In the genomic region with DNA sequence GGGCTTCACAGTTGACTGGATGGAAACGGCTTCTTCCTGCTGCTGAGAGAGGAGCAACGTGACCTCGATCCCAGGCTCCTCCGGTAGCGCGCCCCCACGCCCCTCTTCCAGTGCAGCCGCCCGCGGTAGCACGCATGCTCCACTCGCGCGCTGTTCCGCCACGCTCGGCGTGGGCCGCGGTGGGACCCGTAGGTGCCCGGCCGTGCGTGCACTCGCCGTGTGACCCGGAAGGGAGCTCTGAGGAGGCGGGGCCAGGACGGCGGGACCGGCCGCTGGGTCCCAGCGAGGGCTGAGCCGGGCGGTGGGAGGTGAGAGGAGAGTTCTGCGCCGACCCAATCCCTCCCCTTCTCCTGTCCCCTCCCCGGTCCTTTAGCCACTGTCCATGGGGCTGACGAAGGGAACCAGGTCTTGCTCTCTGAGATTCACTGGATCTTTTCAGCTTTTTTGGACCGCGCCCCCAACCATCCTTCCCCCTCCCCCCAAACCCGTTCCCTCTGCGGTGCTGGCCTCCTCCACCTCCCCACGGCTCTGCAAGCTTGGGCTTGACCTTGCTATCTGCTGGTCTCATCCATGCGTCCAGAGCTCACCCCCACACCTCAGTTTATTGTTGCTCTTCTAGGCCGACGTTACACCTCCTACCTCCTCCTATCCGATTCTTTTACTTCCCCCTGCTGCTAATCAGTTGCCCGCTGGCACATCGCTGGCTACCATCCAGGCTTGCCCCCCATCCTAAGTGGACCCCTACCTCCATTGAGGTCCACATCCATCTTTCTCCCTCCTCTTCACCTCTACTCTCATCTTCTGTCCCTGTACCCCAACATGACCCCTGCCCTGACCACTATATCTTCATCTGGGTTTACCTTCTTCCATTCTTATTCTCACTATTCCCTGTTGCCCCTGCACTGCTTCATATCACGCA, we compare ENCODE assay signal across 8 cellular contexts. TPM values are rescaled to one million over a fixed set of nuclear protein-coding genes. Genes with fewer than 3 reads are reported as not detected.
DNase-seq lines count a peak whose midpoint lies in the region; ATAC-seq and TF ChIP-seq lines count a peak whose summit lies in the region.

A gene (plus strand): TSS at position 255 of the 919 bp plus-strand sequence. CDS start 2,115 bp downstream, outside the sequence.

- TF ChIP-seq CTCF in glutamatergic neuron (IDR thresholded peaks at IDR 0.05; ENCODE audit: partially characterized antibody, unreplicated experiment) (no peak), osteocyte (IDR thresholded peaks at IDR 0.05) (no peak)

- peaks cover 11% of the 10 kb centered on the region for H3K36me3 Mint-ChIP-seq in activated naive CD8-positive, alpha-beta T cell treated with anti-CD3 and anti-CD28 coated beads for 36 hours
- peaks cover 11% of the 10 kb centered on the region for H3K36me3 Mint-ChIP-seq in glutamatergic neuron (ENCODE audit: unreplicated experiment)
- peaks cover 17% of the 10 kb centered on the region for H3K36me3 Mint-ChIP-seq in osteocyte (ENCODE audit: unreplicated experiment)

- H3K27ac ChIP-seq in temporal lobe (ENCODE audit: low read depth, low read length) = peak within 1 kb of the TSS; percentile 63

- ATAC-seq in GM21717 (IDR thresholded peaks at IDR 0.05; ENCODE audit: unreplicated experiment) = peak; percentile 78

- H3K27me3 Mint-ChIP-seq in activated naive CD8-positive, alpha-beta T cell treated with anti-CD3 and anti-CD28 coated beads for 36 hours = no peaks in the 10 kb centered on the region
- H3K27me3 Mint-ChIP-seq in glutamatergic neuron (ENCODE audit: unreplicated experiment) (peaks cover 13% of the 10 kb centered on the region), osteocyte (ENCODE audit: unreplicated experiment) (no peaks in the 10 kb centered on the region)

- peak within 1 kb of the TSS; percentile 97 for H3K4me3 Mint-ChIP-seq in activated naive CD8-positive, alpha-beta T cell treated with anti-CD3 and anti-CD28 coated beads for 36 hours
- peak within 1 kb of the TSS; percentile 96 for H3K4me3 Mint-ChIP-seq in glutamatergic neuron (ENCODE audit: unreplicated experiment)
- peak within 1 kb of the TSS; percentile 93 for H3K4me3 Mint-ChIP-seq in osteocyte (ENCODE audit: unreplicated experiment)

- H3K27ac Mint-ChIP-seq in activated naive CD8-positive, alpha-beta T cell treated with anti-CD3 and anti-CD28 coated beads for 36 hours = peak within 1 kb of the TSS; percentile 87
- H3K27ac Mint-ChIP-seq in glutamatergic neuron (ENCODE audit: unreplicated experiment) (peak within 1 kb of the TSS; percentile 71), osteocyte (ENCODE audit: unreplicated experiment) (peak within 1 kb of the TSS; percentile 90)

- no peaks in the 10 kb centered on the region for H3K9me3 Mint-ChIP-seq in activated naive CD8-positive, alpha-beta T cell treated with anti-CD3 and anti-CD28 coated beads for 36 hours
- peaks cover 2% of the 10 kb centered on the region for H3K9me3 Mint-ChIP-seq in glutamatergic neuron (ENCODE audit: unreplicated experiment)
- no peaks in the 10 kb centered on the region for H3K9me3 Mint-ChIP-seq in osteocyte (ENCODE audit: unreplicated experiment)

- peaks cover 40% of the 10 kb centered on the region for H3K4me1 Mint-ChIP-seq in activated naive CD8-positive, alpha-beta T cell treated with anti-CD3 and anti-CD28 coated beads for 36 hours
- H3K4me1 Mint-ChIP-seq in glutamatergic neuron (ENCODE audit: low read depth, unreplicated experiment) (peaks cover 13% of the 10 kb centered on the region), osteocyte (ENCODE audit: unreplicated experiment) (peaks cover 27% of the 10 kb centered on the region)

- DNase-seq in EH (ENCODE audit: low read depth) (peak; percentile 74), Kasumi-1 (lab: John Stamatoyannopoulos, UW) (peak; percentile 51 to 67), SKM-1 treated with dmso at 0.1 percent for 144 hours (lab: John Stamatoyannopoulos, UW; ENCODE audit: unreplicated experiment) (peak; percentile 59), glutamatergic neuron (peak; percentile 77), osteocyte (ENCODE audit: extremely low spot score, unreplicated experiment) (peak; percentile 92)
- DNase-seq in activated naive CD8-positive, alpha-beta T cell treated with anti-CD3 and anti-CD28 coated beads for 36 hours = peak; percentile 88

RNA-seq across cellular contexts. Expression of the gene that starts here (rescaled TPM):
- total RNA-seq in activated naive CD8-positive, alpha-beta T cell treated with anti-CD3 and anti-CD28 coated beads for 36 hours = 10 to 100 TPM; 31.3 to 31.5 TPM
- total RNA-seq in glutamatergic neuron (ENCODE audit: unreplicated experiment) (51.6 TPM), osteocyte (39.5 and 41.9 TPM in 2 replicates), temporal lobe (23.4 TPM)

Comparison
In these comparisons a context has a peak if more than half of its experiments do, and no peak if none do; other contexts are left out.
1. Peak in every context shown above with its lines: DNase-seq, ATAC-seq and H3K27ac ChIP-seq.